ENCODE assay signal across 8 cellular contexts in genomic region chr17:35879748-35880654, GRCh38. TPM values are rescaled to one million over a fixed set of nuclear protein-coding genes. Genes with fewer than 3 reads are reported as not detected.
DNase-seq lines count a peak whose midpoint lies in the region; ATAC-seq and TF ChIP-seq lines count a peak whose summit lies in the region.

Gene CCL5, minus strand, starts transcription at chr17:35880360.

- no peak for TF ChIP-seq POLR2A in lower leg skin (IDR thresholded peaks at IDR 0.05)

- peaks cover 49% of the 10 kb centered on the region for H3K36me3 Mint-ChIP-seq in activated CD8-positive, alpha-beta memory T cell treated with anti-CD3 and anti-CD28 coated beads, Interleukin-2, amount 10 ng/mL, durations not matched to agents 7 days and 5 days

- no peaks in the 10 kb centered on the region for H3K27me3 ChIP-seq in H7 (ENCODE audit: control insufficient read depth, insufficient read depth, low read length)

- H3K27ac Mint-ChIP-seq in activated CD8-positive, alpha-beta memory T cell treated with anti-CD3 and anti-CD28 coated beads, Interleukin-2, amount 10 ng/mL, durations not matched to agents 7 days and 5 days = peak within 1 kb of the TSS; percentile 99

- ATAC-seq in GM21381 (IDR thresholded peaks at IDR 0.05; ENCODE audit: unreplicated experiment) (peak; percentile 90), omental fat pad (ENCODE audit: low FRiP score) (peak; percentile 44)
- ATAC-seq in activated CD8-positive, alpha-beta memory T cell treated with anti-CD3 and anti-CD28 coated beads, Interleukin-2, amount 10 ng/mL, durations not matched to agents 7 days and 5 days = peak; percentile 82

- H3K36me3 ChIP-seq in H7 (replicated peaks; ENCODE audit: control insufficient read depth, insufficient read depth, low read length) = no peaks in the 10 kb centered on the region

- CTCF ChIA-PET in activated CD8-positive, alpha-beta memory T cell treated with anti-CD3 and anti-CD28 coated beads, Interleukin-2, amount 10 ng/mL, durations not matched to agents 7 days and 5 days (lab: Charles Lee) = interaction anchor here (0.6 to 15.6 kb wide), 19 partner anchors 9 to 210 kb away, joined by 3 to 254 read pairs (median 4); partner anchors contain the start of genes CCL3, HEATR9, LYZL6 and RDM1

- WGBS in lower leg skin, 2 donors = 57 to 68% methylated on average over 11 of the region's 11 CpGs

- peak within 1 kb of the TSS; percentile 50 for H3K4me3 ChIP-seq in GM12875 (ENCODE audit: low read depth, low read length)
- H3K4me3 ChIP-seq in H7 (ENCODE audit: insufficient read depth, low read depth, low read length) = no peak within 1 kb of the TSS
- H3K4me3 ChIP-seq in lower leg skin (ENCODE audit: low read depth, poor library complexity, severe bottlenecking) = no peak within 1 kb of the TSS

- no peaks in the 10 kb centered on the region for H3K9me3 Mint-ChIP-seq in activated CD8-positive, alpha-beta memory T cell treated with anti-CD3 and anti-CD28 coated beads, Interleukin-2, amount 10 ng/mL, durations not matched to agents 7 days and 5 days (ENCODE audit: low read depth)

- intact Hi-C loops in lower leg skin (cut with DNase I; ENCODE audit: low total_unique reads) = no loop called here

- peaks cover 60% of the 10 kb centered on the region for H3K4me1 Mint-ChIP-seq in activated CD8-positive, alpha-beta memory T cell treated with anti-CD3 and anti-CD28 coated beads, Interleukin-2, amount 10 ng/mL, durations not matched to agents 7 days and 5 days

- DNase-seq in HPDE6-E6E7 (ENCODE audit: extremely low spot score) (peak; percentile 25), omental fat pad (ENCODE audit: low spot score) (no peak), NCI-H1930 (lab: John Stamatoyannopoulos, UW) (no peak), H7 (no peak), lower leg skin (ENCODE audit: low spot score in 2 of 2) (no peak)
- peak; percentile 94 for DNase-seq in activated CD8-positive, alpha-beta memory T cell treated with anti-CD3 and anti-CD28 coated beads, Interleukin-2, amount 10 ng/mL, durations not matched to agents 7 days and 5 days

- TF ChIP-seq CTCF in GM12875 (IDR thresholded peaks at IDR 0.05; ENCODE audit: borderline replicate concordance, insufficient read depth, low read depth, low read length) (no peak), omental fat pad (IDR thresholded peaks at IDR 0.05) (no peak), lower leg skin (IDR thresholded peaks at IDR 0.05) (no peak)

- no peaks in the 10 kb centered on the region for H3K27me3 Mint-ChIP-seq in activated CD8-positive, alpha-beta memory T cell treated with anti-CD3 and anti-CD28 coated beads, Interleukin-2, amount 10 ng/mL, durations not matched to agents 7 days and 5 days

- H3K4me3 Mint-ChIP-seq in activated CD8-positive, alpha-beta memory T cell treated with anti-CD3 and anti-CD28 coated beads, Interleukin-2, amount 10 ng/mL, durations not matched to agents 7 days and 5 days = peak within 1 kb of the TSS; percentile 99

RNA-seq across cellular contexts. Expression of gene CCL5, which starts in this region (rescaled TPM):
- 1,000 to 10,000 TPM in 1 of 2 experiments, 100 to 1,000 TPM in 1; 973 to 1,249 TPM for total RNA-seq in activated CD8-positive, alpha-beta memory T cell treated with anti-CD3 and anti-CD28 coated beads, Interleukin-2, amount 10 ng/mL, durations not matched to agents 7 days and 5 days
- total RNA-seq in omental fat pad (10 to 100 TPM in 1 of 4 donors, 1 to 10 TPM in 3; 5.5 to 10.7 (median 6.0) TPM), lower leg skin (1 to 10 TPM in 3 of 4 donors, under 1 TPM in 1; 0.91 to 2.2 (median 1.2) TPM)
- total RNA-seq in H7 (2014; rRNA removed; shearing (Covaris generic)) = not detected in 2 replicates

Comparison
In these comparisons a context has a peak if more than half of its experiments do, and no peak if none do; other contexts are left out.
1. RNA of gene CCL5 (total RNA-seq): 973 to 1,249 TPM in activated CD8-positive, alpha-beta memory T cell treated with anti-CD3 and anti-CD28 coated beads, Interleukin-2, amount 10 ng/mL, durations not matched to agents 7 days and 5 days; 5.5 to 10.7 TPM in omental fat pad, 0.91 to 2.2 TPM in lower leg skin and not detected in H7; every median in the first group is over 10 times any median in the second.
2. DNase-seq: peak in HPDE6-E6E7 (single experiment) and activated CD8-positive, alpha-beta memory T cell treated with anti-CD3 and anti-CD28 coated beads, Interleukin-2, amount 10 ng/mL, durations not matched to agents 7 days and 5 days (single experiment); none in omental fat pad (single experiment), NCI-H1930 (0 of 2), H7 (single experiment) and lower leg skin (0 of 2).
3. Peak in every context shown above with its lines, with median percentiles within 50 percentile points of each other: ATAC-seq.